Comparison of ENCODE assay signal across 26 cellular contexts in the genomic region with DNA sequence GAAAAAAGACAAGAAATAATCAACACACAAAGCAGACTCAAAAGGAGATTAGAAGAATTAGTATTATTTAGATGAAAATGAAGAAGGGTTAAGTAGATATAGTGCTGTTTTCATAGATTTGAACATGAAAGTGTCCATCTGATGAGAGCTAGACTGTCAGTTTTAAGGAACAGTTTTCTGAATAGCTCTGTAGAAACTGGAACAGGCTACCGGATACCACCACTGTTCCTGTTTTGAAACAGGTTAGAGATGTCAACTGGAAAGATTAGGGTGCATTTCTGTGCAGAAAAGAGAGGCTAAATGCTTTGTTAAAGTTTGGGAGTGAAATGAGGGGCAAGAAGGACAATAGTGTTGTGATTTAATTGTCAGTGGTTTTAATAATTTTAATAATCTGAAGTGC.
"Had no signal": no experiment of that assay in that cellular context is flagged by ENCODE, and none has a peak within 500 bp of the region (broad histone marks: within the 10 kb centered on the region; RNA-seq: fewer than 3 reads in every experiment).

No MANE protein-coding gene starts in this region.

- ATAC-seq: natural killer cell; psoas muscle; right cardiac atrium; right lobe of liver; stimulated activated effector memory CD8-positive, alpha-beta T cell treated with anti-CD3 and anti-CD28 coated beads, Interleukin-12 subunit alpha, Interleukin-12 subunit beta, amount 100 ng/mL, for 72 hours; stimulated activated naive B cell treated with anti-CD40 and anti-IgM and Interleukin-4, amounts not matched to agents 10 μg/mL and 1 μg/mL and 100 μg/mL, for 72 hours had no signal

- H3K36me3 ChIP-seq: neural progenitor cell, ovary, right lobe of liver, sigmoid colon, stomach, thoracic aorta, thyroid gland, tibial nerve, upper lobe of left lung, vagina had no signal

- DNase-seq: natural killer cell; occipital lobe; ovary; posterior cingulate gyrus; psoas muscle; right cardiac atrium; right lobe of liver; sigmoid colon; small intestine; stimulated activated CD4-positive, alpha-beta T cell treated with anti-CD3 and anti-CD28 coated beads, Interleukin-15, amount 100 ng/mL, for 24 hours; stimulated activated CD4-positive, alpha-beta T cell treated with anti-CD3 and anti-CD28 coated beads, Interleukin-2, amount 100 ng/mL, for 24 hours; stimulated activated CD4-positive, alpha-beta T cell treated with anti-CD3 and anti-CD28 coated beads, Interleukin-2, amount 100 ng/mL, for 48 hours; stimulated activated CD4-positive, alpha-beta T cell treated with anti-CD3 and anti-CD28 coated beads, Interleukin-4, amount 100 ng/mL, for 24 hours; stimulated activated naive B cell treated with anti-CD40 and anti-IgM and Interleukin-4, amounts not matched to agents 10 μg/mL and 1 μg/mL and 100 μg/mL, for 72 hours; stimulated activated naive CD4-positive, alpha-beta T cell treated with Interleukin-2 at 50 U/mL for 16 hours; stomach; thyroid gland; trophoblast cell; upper lobe of left lung had no signal

- H2AFZ ChIP-seq: neural progenitor cell, parathyroid adenoma had no signal

- H3K4me3 ChIP-seq: neural progenitor cell, ovary, psoas muscle, right lobe of liver, sigmoid colon, stomach, thoracic aorta, thyroid gland, tibial nerve, upper lobe of left lung, vagina had no signal

- H3K79me2 ChIP-seq: parathyroid adenoma had no signal

- H3K9me3 ChIP-seq: ovary, psoas muscle, right lobe of liver, sigmoid colon, stomach, thoracic aorta, thyroid gland, tibial nerve, upper lobe of left lung, vagina had no signal

- H3K27ac ChIP-seq: neural progenitor cell, ovary, parathyroid adenoma, psoas muscle, right lobe of liver, sigmoid colon, stomach, thoracic aorta, thyroid gland, tibial nerve, upper lobe of left lung, vagina had no signal

- FAIRE-seq: small intestine, urothelium cell line had no signal

- H3K4me1 ChIP-seq: neural progenitor cell, parathyroid adenoma, psoas muscle, right lobe of liver, sigmoid colon, stomach, thyroid gland, tibial nerve, upper lobe of left lung, vagina had no signal

- H3K27me3 ChIP-seq: neural progenitor cell, ovary, right lobe of liver, sigmoid colon, stomach, thyroid gland, tibial nerve, upper lobe of left lung, vagina had no signal

- H3K4me2 ChIP-seq: neural progenitor cell had no signal

- H3K9ac ChIP-seq: neural progenitor cell, parathyroid adenoma had no signal
